Comparison of ENCODE assay signal across 21 cellular contexts in genomic region chr12:124296916-124297351, GRCh38. TPM values are rescaled to one million over a fixed set of nuclear protein-coding genes. Genes with fewer than 3 reads are reported as not detected.
A peak's percentile ranks its signal among the peaks of the same experiment; 100 is the strongest.
DNase-seq lines count a peak whose midpoint lies in the region; ATAC-seq and TF ChIP-seq lines count a peak whose summit lies in the region.
"Had no signal": no experiment of that assay in that cellular context is flagged by ENCODE, and none has a peak within 500 bp of the region (broad histone marks: within the 10 kb centered on the region; RNA-seq: fewer than 3 reads in every experiment).

No MANE protein-coding gene starts in this region.

- peak overlapping the region; percentile 39 to 89 for H3K9ac ChIP-seq in colonic mucosa (ENCODE audit: low read depth in 2 of 2, low read length in 2 of 2)
- H3K9ac ChIP-seq in mesendoderm (ENCODE audit: low read length): peak overlapping the region; percentile 27
- peak overlapping the region; percentile 52 for H3K9ac ChIP-seq in skeletal muscle satellite cell (ENCODE audit: low read depth, low read length)

- no peak overlapping the region for H2AK5ac ChIP-seq in mesendoderm (ENCODE audit: low read length)

- ATAC-seq in HG03439 (IDR thresholded peaks at IDR 0.05; ENCODE audit: unreplicated experiment): no peak
- ATAC-seq in GM18519 (IDR thresholded peaks at IDR 0.05; ENCODE audit: low FRiP score, unreplicated experiment): no peak
- ATAC-seq: stimulated activated naive CD8-positive, alpha-beta T cell treated with anti-CD3 and anti-CD28 coated beads, Interleukin-15, Interleukin-2, amounts not matched to agents 100 U/mL and 50 U/mL, for 24 hours had no signal

- H3K79me1 ChIP-seq in mesendoderm (ENCODE audit: low read length): peaks cover 4% of the 10 kb centered on the region

- POLR2A ChIA-PET in CD8-positive, alpha-beta memory T cell (lab: Charles Lee): no interaction called here

- CTCF ChIA-PET in CD8-positive, alpha-beta memory T cell (lab: Charles Lee): no interaction called here

- H3K27me3 ChIP-seq in H7 (ENCODE audit: control insufficient read depth, insufficient read depth, low read length) (peaks cover 25% of the 10 kb centered on the region), colonic mucosa (no peaks in the 10 kb centered on the region), mesendoderm (ENCODE audit: insufficient read depth, low read length, poor library complexity) (no peaks in the 10 kb centered on the region), skeletal muscle satellite cell (ENCODE audit: control insufficient read depth, insufficient read depth, low read length) (peaks cover 31% of the 10 kb centered on the region)
- H3K27me3 ChIP-seq in CD8-positive, alpha-beta memory T cell (ENCODE audit: insufficient read depth, low read length, poor library complexity, severe bottlenecking): no peaks in the 10 kb centered on the region
- H3K27me3 ChIP-seq: uterus had no signal

- no peaks in the 10 kb centered on the region for H3K36me3 Mint-ChIP-seq in CD8-positive, alpha-beta memory T cell
- H3K36me3 Mint-ChIP-seq: immature natural killer cell had no signal

- H3K27me3 Mint-ChIP-seq in CD8-positive, alpha-beta memory T cell: peaks cover 20 to 53% of the 10 kb centered on the region in 2 donors

- H3K23ac ChIP-seq in mesendoderm (ENCODE audit: low read length): no peak overlapping the region

- H3K4me3 ChIP-seq in H7 (ENCODE audit: insufficient read depth, low read depth, low read length) (no peak overlapping the region), colonic mucosa (peak overlapping the region; percentile 47), mesendoderm (ENCODE audit: low read length) (no peak overlapping the region), skeletal muscle satellite cell (ENCODE audit: low read length) (peak overlapping the region; percentile 74)
- H3K4me3 ChIP-seq in CD8-positive, alpha-beta memory T cell (ENCODE audit: low read length): no peak overlapping the region
- H3K4me3 ChIP-seq: SK-N-MC, uterus had no signal

- H3K4me3 Mint-ChIP-seq in CD8-positive, alpha-beta memory T cell: no peak overlapping the region
- H3K4me3 Mint-ChIP-seq: activated CD4-positive, alpha-beta T cell treated with anti-CD3 and anti-CD28 coated beads, Interleukin-2, amount 10 ng/mL, durations not matched to agents 7 days and 5 days; immature natural killer cell had no signal

- H3K9me3 Mint-ChIP-seq in CD8-positive, alpha-beta memory T cell: peaks cover 0 to 2% (median 0%) of the 10 kb centered on the region in 5 donors
- H3K9me3 Mint-ChIP-seq: activated CD4-positive, alpha-beta T cell treated with anti-CD3 and anti-CD28 coated beads, Interleukin-2, amount 10 ng/mL, durations not matched to agents 7 days and 5 days; immature natural killer cell had no signal

- WGBS in mesendoderm (ENCODE audit: extremely low coverage, insufficient coverage, low lambda C conversion rate): no CpG with 5 or more reads among the region's 9 CpGs

- H2BK15ac ChIP-seq in mesendoderm (replicated peaks; ENCODE audit: low read depth): no peak overlapping the region

- H3K79me2 ChIP-seq in mesendoderm (ENCODE audit: control insufficient read depth, insufficient read depth, low read length): no peaks in the 10 kb centered on the region

- H3K9me3 ChIP-seq in colonic mucosa: no peaks in the 10 kb centered on the region
- no peaks in the 10 kb centered on the region for H3K9me3 ChIP-seq in skeletal muscle satellite cell (replicated peaks; ENCODE audit: low read length)
- H3K9me3 ChIP-seq in CD8-positive, alpha-beta memory T cell (ENCODE audit: low read length): no peaks in the 10 kb centered on the region
- H3K9me3 ChIP-seq: uterus had no signal

- H3K4ac ChIP-seq in mesendoderm (ENCODE audit: low read depth, low read length): no peak overlapping the region

- no peak overlapping the region for H4K8ac ChIP-seq in mesendoderm (ENCODE audit: low read depth, low read length)

- no peak overlapping the region for H3K4me2 ChIP-seq in mesendoderm (ENCODE audit: low read length)
- H3K4me2 ChIP-seq in skeletal muscle satellite cell (ENCODE audit: low read length): peak overlapping the region; percentile 76

- H3K18ac ChIP-seq in mesendoderm (ENCODE audit: low read length): no peak overlapping the region

- H3K56ac ChIP-seq in mesendoderm (ENCODE audit: low read length): no peak overlapping the region

- no peak overlapping the region for H2BK120ac ChIP-seq in mesendoderm (ENCODE audit: low read depth, low read length)

- H2BK5ac ChIP-seq in mesendoderm (ENCODE audit: low read length): no peak overlapping the region

- no peaks in the 10 kb centered on the region for H3K4me1 Mint-ChIP-seq in CD8-positive, alpha-beta memory T cell
- H3K4me1 Mint-ChIP-seq: activated CD4-positive, alpha-beta T cell treated with anti-CD3 and anti-CD28 coated beads, Interleukin-2, amount 10 ng/mL, durations not matched to agents 7 days and 5 days; immature natural killer cell had no signal

- H3K27ac ChIP-seq in colonic mucosa (peak overlapping the region; percentile 80), mesendoderm (ENCODE audit: low read depth, low read length) (no peak overlapping the region)
- H3K27ac ChIP-seq in CD8-positive, alpha-beta memory T cell (ENCODE audit: low read depth, low read length): no peak overlapping the region
- H3K27ac ChIP-seq: SK-N-MC, uterus had no signal

- H3K4me1 ChIP-seq in colonic mucosa: peaks cover 5% of the 10 kb centered on the region
- peaks cover 3% of the 10 kb centered on the region for H3K4me1 ChIP-seq in mesendoderm (ENCODE audit: control insufficient read depth, low read depth, low read length)
- H3K4me1 ChIP-seq in skeletal muscle satellite cell (ENCODE audit: control insufficient read depth, insufficient read depth, low read length): no peaks in the 10 kb centered on the region
- H3K4me1 ChIP-seq in CD8-positive, alpha-beta memory T cell (ENCODE audit: insufficient read depth, low read length): no peaks in the 10 kb centered on the region

- TF ChIP-seq CTCF in colonic mucosa (IDR thresholded peaks at IDR 0.05): no peak

- no peak overlapping the region for H3K27ac Mint-ChIP-seq in CD8-positive, alpha-beta memory T cell
- H3K27ac Mint-ChIP-seq: activated CD4-positive, alpha-beta T cell treated with anti-CD3 and anti-CD28 coated beads, Interleukin-2, amount 10 ng/mL, durations not matched to agents 7 days and 5 days; immature natural killer cell had no signal

- intact Hi-C loops in colonic mucosa (cut with DNase I): no loop called here

- H4K5ac ChIP-seq in mesendoderm (ENCODE audit: low read length): no peak overlapping the region

- DNase-seq in H7 (peak; percentile 43), colonic mucosa (peak; percentile 59), mesendoderm (no peak), NCI-H748 (lab: John Stamatoyannopoulos, UW; ENCODE audit: unreplicated experiment) (no peak)
- DNase-seq in CD8-positive, alpha-beta memory T cell: no peak
- DNase-seq: activated CD4-positive, alpha-beta T cell treated with anti-CD3 and anti-CD28 coated beads, Interleukin-2, amount 10 ng/mL, durations not matched to agents 7 days and 5 days; activated naive CD4-positive, alpha-beta T cell treated with anti-CD3 and anti-CD28 coated beads, Interleukin-2, amount 50 U/mL, for 16 hours; activated T-cell treated with anti-CD3 and anti-CD28 coated beads, Interleukin-2, amount 50 U/mL, for 1 hour; central memory CD4-positive, alpha-beta T cell; immature natural killer cell; Kasumi-1; mesenchymal stem cell; NCI-H1436 treated with DMSO at 0.1 percent for 48 hours; NCI-H446; stimulated activated CD4-positive, alpha-beta T cell treated with anti-CD3 and anti-CD28 coated beads, Interleukin-12 subunit alpha, Interleukin-12 subunit beta, amount 100 ng/mL, for 4 hours; stimulated activated naive CD8-positive, alpha-beta T cell treated with anti-CD3 and anti-CD28 coated beads, Interleukin-15, Interleukin-2, amounts not matched to agents 100 U/mL and 50 U/mL, for 24 hours; uterus had no signal

- H3K36me3 ChIP-seq in H7 (replicated peaks; ENCODE audit: control insufficient read depth, insufficient read depth, low read length) (no peaks in the 10 kb centered on the region), colonic mucosa (no peaks in the 10 kb centered on the region), mesendoderm (ENCODE audit: control insufficient read depth, insufficient read depth, low read length) (no peaks in the 10 kb centered on the region), skeletal muscle satellite cell (ENCODE audit: insufficient read depth, low read length) (no peaks in the 10 kb centered on the region)
- no peaks in the 10 kb centered on the region for H3K36me3 ChIP-seq in CD8-positive, alpha-beta memory T cell (ENCODE audit: insufficient read depth, low read length)
- H3K36me3 ChIP-seq: uterus had no signal

RNA-seq across cellular contexts. Expression of gene RFLNA, which starts 2.0 kb away (rescaled TPM):
- total RNA-seq in H7 (2014; rRNA removed; shearing (Covaris generic)): 1.4 and 3.7 TPM in 2 replicates
- total RNA-seq in colonic mucosa: 10 to 100 TPM; 22.4 to 44.8 TPM
- polyA plus RNA-seq in mesendoderm (2013, experiment 1 of 2): 3.1 TPM
- 3.4 TPM for polyA plus RNA-seq in mesendoderm (2013, experiment 2 of 2)
- total RNA-seq in skeletal muscle satellite cell (2012; rRNA removed): not detected in 2 replicates
- total RNA-seq in CD8-positive, alpha-beta memory T cell: not detected
- polyA plus RNA-seq in CD8-positive, alpha-beta memory T cell: not detected
- total RNA-seq: activated CD4-positive, alpha-beta T cell treated with anti-CD3 and anti-CD28 coated beads, Interleukin-2, amount 10 ng/mL, durations not matched to agents 7 days and 5 days had no signal
- polyA plus RNA-seq: immature natural killer cell had no signal

Comparison
In these comparisons a context has a peak if more than half of its experiments do, and no peak if none do; other contexts are left out.
1. DNase-seq: peak in H7 (single experiment) and colonic mucosa (single experiment); none in mesendoderm (single experiment), NCI-H748 (single experiment) and CD8-positive, alpha-beta memory T cell (0 of 5).
2. H3K4me3 ChIP-seq: peak in colonic mucosa (single experiment) and skeletal muscle satellite cell (single experiment); none in H7 (single experiment), mesendoderm (single experiment) and CD8-positive, alpha-beta memory T cell (single experiment).
3. Peak in every context shown above with its lines, with median percentiles within 50 percentile points of each other: H3K9ac ChIP-seq.